Comparison of ENCODE assay signal across 8 cellular contexts in genomic region chr10:38010150-38010903, GRCh38. TPM values are rescaled to one million over a fixed set of nuclear protein-coding genes. Genes with fewer than 3 reads are reported as not detected.
DNase-seq lines count a peak whose midpoint lies in the region; ATAC-seq and TF ChIP-seq lines count a peak whose summit lies in the region.

Gene ZNF33A (plus strand): TSS chr10:38010675. CDS start chr10:38012342, 1,667 bp downstream.

- no peaks in the 10 kb centered on the region for H3K9me3 Mint-ChIP-seq in activated CD4-positive, alpha-beta T cell treated with anti-CD3 and anti-CD28 coated beads, Interleukin-2, amount 10 ng/mL, durations not matched to agents 24 days and 14 days

- no peaks in the 10 kb centered on the region for H3K27me3 ChIP-seq in BLaER1
- no peaks in the 10 kb centered on the region for H3K27me3 ChIP-seq in colonic mucosa

- H3K36me3 Mint-ChIP-seq in activated CD4-positive, alpha-beta T cell treated with anti-CD3 and anti-CD28 coated beads, Interleukin-2, amount 10 ng/mL, durations not matched to agents 24 days and 14 days (ENCODE audit: low read depth): peaks cover 24% of the 10 kb centered on the region

- peak within 1 kb of the TSS; percentile 87 for H3K4me3 Mint-ChIP-seq in activated CD4-positive, alpha-beta T cell treated with anti-CD3 and anti-CD28 coated beads, Interleukin-2, amount 10 ng/mL, durations not matched to agents 24 days and 14 days

- intact Hi-C loops in activated CD4-positive, alpha-beta T cell treated with anti-CD3 and anti-CD28 coated beads, Interleukin-2, amount 10 ng/mL, durations not matched to agents 24 days and 14 days (cut with micrococcal nuclease): loop anchor here (1.0 to 2.0 kb wide), 3 partner anchors 34 to 392 kb away; partner anchors contain the start of genes ZNF248 and ZNF25
- intact Hi-C loops in colonic mucosa (cut with DNase I): loop anchor here (5.0 to 10.0 kb wide), 2 partner anchors 33 to 84 kb away; partner anchors contain the start of genes ZNF25 and ZNF37A
- intact Hi-C loops in left colon (cut with DNase I, micrococcal nuclease): loop anchor here in 1 of 2 donors (5.0 kb wide), 1 partner anchor 82 kb away; the partner anchor contains the start of gene ZNF37A

- no peak for TF ChIP-seq CTCF in colonic mucosa (IDR thresholded peaks at IDR 0.05)

- peak within 1 kb of the TSS; percentile 84 for H3K9ac ChIP-seq in BLaER1
- peak within 1 kb of the TSS; percentile 28 to 89 for H3K9ac ChIP-seq in colonic mucosa (ENCODE audit: low read depth in 2 of 2, low read length in 2 of 2)

- H4K20me1 ChIP-seq in BLaER1: 0 out of 2 replicates have a peak, but pooled peaks cover 7% of the 10 kb centered on the region

- peaks cover 20% of the 10 kb centered on the region for H3K4me1 Mint-ChIP-seq in activated CD4-positive, alpha-beta T cell treated with anti-CD3 and anti-CD28 coated beads, Interleukin-2, amount 10 ng/mL, durations not matched to agents 24 days and 14 days

- H3K4me3 ChIP-seq in BLaER1 (peak within 1 kb of the TSS; percentile 80), colonic mucosa (peak within 1 kb of the TSS; percentile 73)

- H3K9me3 ChIP-seq in BLaER1: peaks cover 4% of the 10 kb centered on the region
- H3K9me3 ChIP-seq in colonic mucosa: no peaks in the 10 kb centered on the region

- peak within 1 kb of the TSS; percentile 79 for H3K4me2 ChIP-seq in BLaER1

- H3K27me3 Mint-ChIP-seq in activated CD4-positive, alpha-beta T cell treated with anti-CD3 and anti-CD28 coated beads, Interleukin-2, amount 10 ng/mL, durations not matched to agents 24 days and 14 days: no peaks in the 10 kb centered on the region

- H3K27ac ChIP-seq in BLaER1 (peak within 1 kb of the TSS; percentile 82), colonic mucosa (peak within 1 kb of the TSS; percentile 99)

- ATAC-seq in GM19324 (IDR thresholded peaks at IDR 0.05; ENCODE audit: low FRiP score, unreplicated experiment) (peak; percentile 93), HG03460 (IDR thresholded peaks at IDR 0.05; ENCODE audit: unreplicated experiment) (peak; percentile 91), left colon (peak; percentile 96)

- DNase-seq in NCI-H524 treated with DMSO at 0.1 percent for 48 hours (lab: John Stamatoyannopoulos, UW) (peak; percentile 20), colonic mucosa (peak; percentile 94), left colon (peak; percentile 94 to 97)
- peak; percentile 97 for DNase-seq in activated CD4-positive, alpha-beta T cell treated with anti-CD3 and anti-CD28 coated beads, Interleukin-2, amount 10 ng/mL, durations not matched to agents 24 days and 14 days
- peak; percentile 83 to 84 for DNase-seq in stimulated activated CD4-positive, alpha-beta T cell treated with anti-CD3 and anti-CD28 coated beads, Interleukin-1b, Interleukin-23, amount 100 ng/mL, for 4 hours (ENCODE audit: low read depth in 2 of 2)

- H3K4me1 ChIP-seq in BLaER1 (peaks cover 24% of the 10 kb centered on the region), colonic mucosa (no peaks in the 10 kb centered on the region)

- H3K36me3 ChIP-seq in BLaER1 (peaks cover 30% of the 10 kb centered on the region), colonic mucosa (no peaks in the 10 kb centered on the region)

- H3K27ac Mint-ChIP-seq in activated CD4-positive, alpha-beta T cell treated with anti-CD3 and anti-CD28 coated beads, Interleukin-2, amount 10 ng/mL, durations not matched to agents 24 days and 14 days: peak within 1 kb of the TSS; percentile 99

RNA-seq across cellular contexts. Expression of gene ZNF33A, which starts in this region (rescaled TPM):
- total RNA-seq in activated CD4-positive, alpha-beta T cell treated with anti-CD3 and anti-CD28 coated beads, Interleukin-2, amount 10 ng/mL, durations not matched to agents 24 days and 14 days: 17.8 and 19.0 TPM in 2 replicates
- total RNA-seq in colonic mucosa: 10 to 100 TPM; 30.4 to 32.8 TPM
- total RNA-seq in left colon: 10 to 100 TPM; 28.2 to 32.9 TPM

Comparison
In these comparisons a context has a peak if more than half of its experiments do, and no peak if none do; other contexts are left out.
1. Peak in every context shown above with its lines: DNase-seq, ATAC-seq, H3K4me3 ChIP-seq and H3K27ac ChIP-seq.
2. DNase-seq: peak in every context shown above with its lines; median percentile 97 in activated CD4-positive, alpha-beta T cell treated with anti-CD3 and anti-CD28 coated beads, Interleukin-2, amount 10 ng/mL, durations not matched to agents 24 days and 14 days; 96 in left colon; 94 in colonic mucosa; 84 in stimulated activated CD4-positive, alpha-beta T cell treated with anti-CD3 and anti-CD28 coated beads, Interleukin-1b, Interleukin-23, amount 100 ng/mL, for 4 hours; 20 in NCI-H524 treated with DMSO at 0.1 percent for 48 hours.